ENCODE assay signal across 11 cellular contexts in the genomic region with DNA sequence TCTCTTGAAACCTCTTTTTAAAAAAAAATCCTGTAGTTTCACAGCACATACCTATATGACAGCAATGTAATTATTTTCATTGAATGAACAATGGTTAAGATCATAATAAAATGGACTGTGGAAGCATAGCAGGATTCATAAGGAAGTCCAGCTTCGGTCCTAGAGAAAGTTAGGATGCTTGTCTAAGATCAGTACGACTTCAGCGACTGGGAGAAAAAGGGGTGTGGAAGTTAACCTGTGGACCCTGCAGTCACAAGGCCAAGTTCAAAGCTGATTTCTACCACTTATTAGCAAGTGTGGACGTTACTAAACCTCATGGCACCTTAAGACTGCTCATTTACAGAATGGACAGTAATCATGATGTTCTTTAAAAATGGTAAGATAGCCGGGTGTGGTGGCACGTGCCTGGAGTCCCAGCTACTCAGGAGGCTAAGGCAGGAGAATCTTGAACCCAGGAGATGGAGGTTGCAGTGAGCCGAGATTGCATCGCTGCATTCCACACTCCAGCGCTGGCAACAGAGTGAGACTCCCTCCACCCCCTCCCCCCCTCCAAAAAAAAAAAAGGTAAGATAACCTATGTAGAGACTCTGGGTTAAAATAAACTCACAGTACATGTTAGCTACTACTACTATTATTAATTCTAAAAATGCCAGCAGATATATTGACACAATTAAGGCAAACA.
DNase-seq lines count a peak whose midpoint lies in the region; ATAC-seq and TF ChIP-seq lines count a peak whose summit lies in the region.
"Had no signal": no experiment of that assay in that cellular context is flagged by ENCODE, and none has a peak within 500 bp of the region (broad histone marks: within the 10 kb centered on the region; RNA-seq: fewer than 3 reads in every experiment).

No MANE protein-coding gene starts in this region.

- no peaks in the 10 kb centered on the region for H3K9me3 ChIP-seq in iPS-18a (ENCODE audit: control insufficient read depth, low read depth, low read length)
- no peaks in the 10 kb centered on the region for H3K9me3 ChIP-seq in spleen

- peak overlapping the region; percentile 66 for H3K4me3 ChIP-seq in iPS-18a (ENCODE audit: low read length)
- H3K4me3 ChIP-seq in spleen, result peak overlapping the region in 6 of 8 donors; percentile 6 to 65 (median 28)

- H3K36me3 Mint-ChIP-seq in activated T-cell treated with anti-CD3 and anti-CD28 coated beads, Interleukin-2, amount 50 U/mL, for 24 hours (ENCODE audit: low read depth), result no peaks in the 10 kb centered on the region
- no peaks in the 10 kb centered on the region for H3K36me3 Mint-ChIP-seq in activated B cell treated with CpG ODN at 0.5 μM for 24 hours (ENCODE audit: low read depth)

- H3K27me3 ChIP-seq in iPS-18a (ENCODE audit: control insufficient read depth, insufficient read depth, low read length) (peaks cover 23% of the 10 kb centered on the region), spleen (replicated peaks in 1 of 7) (peaks cover 0 to 54% (median 0%) of the 10 kb centered on the region in 7 donors)

- H3K36me3 ChIP-seq in iPS-18a (ENCODE audit: control insufficient read depth, low read depth, low read length) (no peaks in the 10 kb centered on the region), spleen (no peaks in the 10 kb centered on the region)

- DNase-seq in activated T-cell treated with anti-CD3 and anti-CD28 coated beads, Interleukin-2, amount 50 U/mL, for 24 hours, result no peak
- DNase-seq in activated T-cell treated with anti-CD3 and anti-CD28 coated beads for 4 hours (no peak), activated B cell treated with CpG ODN at 0.5 μM for 24 hours (no peak), spleen (no peak), NCI-H2227 (lab: John Stamatoyannopoulos, UW; ENCODE audit: unreplicated experiment) (no peak), mesenteric fat pad (ENCODE audit: low spot score) (no peak)
- DNase-seq: NCI-H2171; NK-92 treated with Interleukin-12 subunit alpha and Interleukin-12 subunit beta, amount 100 ng/mL, for 24 hours had no signal

- CTCF ChIA-PET in activated B cell treated with CpG ODN at 0.5 μM for 24 hours (lab: Charles Lee), result no interaction called here

- intact Hi-C loops in activated B cell treated with CpG ODN at 0.5 μM for 24 hours (cut with micrococcal nuclease) (no loop called here), spleen (cut with DNase I; ENCODE audit: low total_unique reads) (no loop called here)

- peaks cover 24% of the 10 kb centered on the region for H3K4me1 Mint-ChIP-seq in activated T-cell treated with anti-CD3 and anti-CD28 coated beads, Interleukin-2, amount 50 U/mL, for 24 hours (ENCODE audit: low read depth)
- H3K4me1 Mint-ChIP-seq in activated B cell treated with CpG ODN at 0.5 μM for 24 hours, result peaks cover 6% of the 10 kb centered on the region

- WGBS in spleen, 5 donors, result 75 to 89% (median 80%) methylated on average over 9 of the region's 9 CpGs

- peak overlapping the region; percentile 58 for H3K4me3 Mint-ChIP-seq in activated T-cell treated with anti-CD3 and anti-CD28 coated beads, Interleukin-2, amount 50 U/mL, for 24 hours
- H3K4me3 Mint-ChIP-seq in activated B cell treated with CpG ODN at 0.5 μM for 24 hours, result peak overlapping the region; percentile 77

- no peaks in the 10 kb centered on the region for H3K9me3 Mint-ChIP-seq in activated T-cell treated with anti-CD3 and anti-CD28 coated beads, Interleukin-2, amount 50 U/mL, for 24 hours
- H3K9me3 Mint-ChIP-seq in activated B cell treated with CpG ODN at 0.5 μM for 24 hours, result no peaks in the 10 kb centered on the region
- H3K9me3 Mint-ChIP-seq: neural crest cell had no signal

- H3K4me1 ChIP-seq in iPS-18a (ENCODE audit: control insufficient read depth, low read depth, low read length), result peaks cover 17% of the 10 kb centered on the region
- H3K4me1 ChIP-seq in spleen, result peaks cover 0 to 35% (median 14%) of the 10 kb centered on the region in 6 donors

- no peak overlapping the region for H3K27ac ChIP-seq in iPS-18a (ENCODE audit: low read length)
- peak overlapping the region in 1 of 8 donors; percentile 55 for H3K27ac ChIP-seq in spleen

- ATAC-seq in activated B cell treated with CpG ODN at 0.5 μM for 24 hours (ENCODE audit: low read depth) (no peak), GM18873 (IDR thresholded peaks at IDR 0.05; ENCODE audit: low FRiP score, unreplicated experiment) (no peak)

- POLR2A ChIA-PET in activated B cell treated with CpG ODN at 0.5 μM for 24 hours (lab: Charles Lee), result interaction anchor here (0.6 kb wide), 1 partner anchor 209 kb away, joined by 3 read pairs; no protein-coding TSS in a partner anchor

- no peak for TF ChIP-seq CTCF in activated B cell treated with CpG ODN at 0.5 μM for 24 hours (IDR thresholded peaks at IDR 0.05)
- TF ChIP-seq CTCF in spleen (IDR thresholded peaks at IDR 0.05 in 8 of 11, conservative IDR thresholded peaks at IDR 0.05 in 3 of 11), result no peak

- no peak for TF ChIP-seq POLR2A in spleen (IDR thresholded peaks at IDR 0.05)

- H3K27me3 Mint-ChIP-seq in activated T-cell treated with anti-CD3 and anti-CD28 coated beads, Interleukin-2, amount 50 U/mL, for 24 hours, result peaks cover 67% of the 10 kb centered on the region
- peaks cover 37% of the 10 kb centered on the region for H3K27me3 Mint-ChIP-seq in activated B cell treated with CpG ODN at 0.5 μM for 24 hours

- H3K27ac Mint-ChIP-seq in activated T-cell treated with anti-CD3 and anti-CD28 coated beads, Interleukin-2, amount 50 U/mL, for 24 hours, result no peak overlapping the region
- no peak overlapping the region for H3K27ac Mint-ChIP-seq in activated B cell treated with CpG ODN at 0.5 μM for 24 hours

- peak overlapping the region; percentile 14 for H3K9ac ChIP-seq in iPS-18a (ENCODE audit: low read length)
